23 cellular contexts compared by ENCODE assay signal in the genomic region with DNA sequence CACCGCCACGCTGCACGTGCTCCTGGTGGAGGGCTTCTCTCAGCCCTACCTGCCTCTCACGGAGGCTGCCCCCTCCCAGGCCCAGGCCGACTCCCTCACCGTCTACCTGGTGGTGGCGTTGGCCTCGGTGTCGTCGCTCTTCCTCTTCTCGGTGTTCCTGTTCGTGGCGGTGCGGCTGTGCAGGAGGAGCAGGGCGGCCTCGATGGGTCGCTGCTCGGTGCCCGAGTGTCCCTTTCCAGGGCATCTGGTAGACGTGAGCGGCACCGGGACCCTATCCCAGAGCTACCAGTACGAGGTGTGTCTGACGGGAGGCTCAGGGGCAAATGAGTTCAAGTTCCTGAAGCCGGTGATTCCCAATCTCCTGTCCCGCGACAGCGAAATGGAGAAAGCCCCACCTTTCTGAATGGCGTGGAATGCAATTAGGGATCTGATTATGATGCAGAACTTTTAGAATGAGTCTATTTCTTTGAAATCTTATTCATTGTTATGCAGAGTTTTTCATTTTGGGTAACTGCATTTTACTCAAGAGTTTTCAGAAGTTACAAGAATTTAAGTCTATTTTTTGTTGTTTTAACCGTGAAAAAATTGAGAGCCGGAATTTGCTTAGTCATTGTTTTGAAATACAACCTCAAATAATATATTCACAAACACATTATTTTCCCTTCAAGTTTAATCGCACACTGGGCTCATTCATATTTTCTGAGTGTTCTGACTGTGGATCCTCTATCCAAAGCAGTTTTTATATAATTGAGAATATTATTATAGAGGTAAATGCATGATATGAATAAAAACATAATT. TPM values are rescaled to one million over a fixed set of nuclear protein-coding genes. Genes with fewer than 3 reads are reported as not detected.
DNase-seq lines count a peak whose midpoint lies in the region; ATAC-seq, FAIRE-seq and TF ChIP-seq lines count a peak whose summit lies in the region.
"Had no signal": no experiment of that assay in that cellular context is flagged by ENCODE, and none has a peak within 500 bp of the region (broad histone marks: within the 10 kb centered on the region; RNA-seq: fewer than 3 reads in every experiment).

No MANE protein-coding gene starts in this region.

- TF ChIP-seq POLR2A in HepG2 (IDR thresholded peaks at IDR 0.05; ENCODE audit: insufficient read depth in 1 of 2, low read depth in 2 of 2, low read length in 2 of 2), result no peak
- TF ChIP-seq POLR2A in right lobe of liver (IDR thresholded peaks at IDR 0.05), result no peak

- no peak overlapping the region for H3K9ac ChIP-seq in HepG2 (ENCODE audit: insufficient read depth, low read depth, low read length)
- H3K9ac ChIP-seq: BLaER1 had no signal

- no peak overlapping the region for H3K27ac ChIP-seq in HepG2 (ENCODE audit: extremely low read length, insufficient read depth, low read length)
- no peak overlapping the region for H3K27ac ChIP-seq in right lobe of liver
- H3K27ac ChIP-seq: BLaER1, HL-60 had no signal

- H3K27ac Mint-ChIP-seq in activated CD4-positive, alpha-beta T cell treated with anti-CD3 and anti-CD28 coated beads, Interleukin-2, amount 10 ng/mL, durations not matched to agents 24 days and 14 days, result peak overlapping the region; percentile 44
- peak overlapping the region; percentile 42 for H3K27ac Mint-ChIP-seq in endothelial cell (ENCODE audit: unreplicated experiment)
- H3K27ac Mint-ChIP-seq: CD4-positive, CD25-positive, alpha-beta regulatory T cell had no signal

- no peak for TF ChIP-seq RAD21 in HepG2 (CRISPR knock-in tag; IDR thresholded peaks at IDR 0.05)

- no peak overlapping the region for H3K4me2 ChIP-seq in HepG2 (ENCODE audit: low read depth, low read length)
- H3K4me2 ChIP-seq: BLaER1 had no signal

- TF ChIP-seq CTCF in HepG2 (CRISPR knock-in tag; IDR thresholded peaks at IDR 0.05) (no peak), right lobe of liver (IDR thresholded peaks at IDR 0.05) (no peak), endothelial cell (IDR thresholded peaks at IDR 0.05; ENCODE audit: unreplicated experiment) (no peak)

- CTCF ChIA-PET in HepG2 (lab: Yijun Ruan, JAX; ENCODE audit: low intra/inter-chr PET ratio, low total read pairs), result no interaction called here

- TF ChIP-seq EP300 in HepG2 (IDR thresholded peaks at IDR 0.05; ENCODE audit: low read depth in 2 of 2, low read length in 2 of 2) (no peak), HepG2 (CRISPR knock-in tag; IDR thresholded peaks at IDR 0.05; ENCODE audit: borderline replicate concordance) (no peak)

- H3K27me3 ChIP-seq in HepG2 (ENCODE audit: control insufficient read depth in 1 of 2, insufficient read depth in 2 of 2, low read length in 2 of 2) (no peaks in the 10 kb centered on the region), right lobe of liver (no peaks in the 10 kb centered on the region)
- H3K27me3 ChIP-seq: BLaER1 had no signal

- WGBS in HepG2 (ENCODE audit: low lambda C conversion rate), result 69% methylated on average over 30 of the region's 32 CpGs
- 31% methylated on average over 13 of the region's 32 CpGs for WGBS in right lobe of liver (ENCODE audit: insufficient coverage, low coverage, low lambda C conversion rate, missing lambda C conversion rate)

- H3K4me3 ChIP-seq in HepG2 (replicated peaks in 1 of 3; ENCODE audit: insufficient read depth in 1 of 3, low read depth in 2 of 3, low read length in 3 of 3) (no peak overlapping the region), right lobe of liver (no peak overlapping the region)
- H3K4me3 ChIP-seq: BLaER1 had no signal

- H3K36me3 Mint-ChIP-seq in activated CD4-positive, alpha-beta T cell treated with anti-CD3 and anti-CD28 coated beads, Interleukin-2, amount 10 ng/mL, durations not matched to agents 24 days and 14 days (ENCODE audit: low read depth), result no peaks in the 10 kb centered on the region
- peaks cover 39% of the 10 kb centered on the region for H3K36me3 Mint-ChIP-seq in endothelial cell (ENCODE audit: low read depth, unreplicated experiment)
- H3K36me3 Mint-ChIP-seq: CD4-positive, CD25-positive, alpha-beta regulatory T cell had no signal

- FAIRE-seq in HepG2 (lab: Jason Lieb, UNC), result no peak
- FAIRE-seq: GM19239, RCC 7860 had no signal

- ATAC-seq in HepG2 (no peak), right lobe of liver (no peak), HG03139 (IDR thresholded peaks at IDR 0.05; ENCODE audit: unreplicated experiment) (no peak)
- ATAC-seq: HCT116 had no signal

- no peak overlapping the region for H3K4me3 Mint-ChIP-seq in activated CD4-positive, alpha-beta T cell treated with anti-CD3 and anti-CD28 coated beads, Interleukin-2, amount 10 ng/mL, durations not matched to agents 24 days and 14 days
- H3K4me3 Mint-ChIP-seq in endothelial cell (ENCODE audit: unreplicated experiment), result peak overlapping the region; percentile 78
- H3K4me3 Mint-ChIP-seq: CD4-positive, CD25-positive, alpha-beta regulatory T cell had no signal

- BruUV-seq in HepG2 (replicated peaks; lab: Mats Ljungman, UMichigan), result no TSS peak

- H3K27me3 Mint-ChIP-seq in activated CD4-positive, alpha-beta T cell treated with anti-CD3 and anti-CD28 coated beads, Interleukin-2, amount 10 ng/mL, durations not matched to agents 24 days and 14 days, result peaks cover 3% of the 10 kb centered on the region
- H3K27me3 Mint-ChIP-seq in endothelial cell (ENCODE audit: unreplicated experiment), result peaks cover 14% of the 10 kb centered on the region

- H3K9me3 ChIP-seq in HepG2 (ENCODE audit: low read length) (peaks cover 48% of the 10 kb centered on the region), right lobe of liver (peaks cover 0 to 13% (median 7%) of the 10 kb centered on the region in 4 donors)

- POLR2A ChIA-PET in HepG2 (lab: Yijun Ruan, JAX), result no interaction called here

- intact Hi-C loops in activated CD4-positive, alpha-beta T cell treated with anti-CD3 and anti-CD28 coated beads, Interleukin-2, amount 10 ng/mL, durations not matched to agents 24 days and 14 days (cut with micrococcal nuclease), result no loop called here
- intact Hi-C loops in HepG2 (cut with micrococcal nuclease; ENCODE audit: unreplicated experiment), result no loop called here
- intact Hi-C loops in right lobe of liver (cut with DNase I), result no loop called here

- no peaks in the 10 kb centered on the region for H3K4me1 ChIP-seq in HepG2 (ENCODE audit: insufficient read depth, low read length)
- no peaks in the 10 kb centered on the region for H3K4me1 ChIP-seq in right lobe of liver
- H3K4me1 ChIP-seq: BLaER1 had no signal

- no peaks in the 10 kb centered on the region for H3K4me1 Mint-ChIP-seq in activated CD4-positive, alpha-beta T cell treated with anti-CD3 and anti-CD28 coated beads, Interleukin-2, amount 10 ng/mL, durations not matched to agents 24 days and 14 days
- H3K4me1 Mint-ChIP-seq in endothelial cell (ENCODE audit: unreplicated experiment), result no peaks in the 10 kb centered on the region
- H3K4me1 Mint-ChIP-seq: CD4-positive, CD25-positive, alpha-beta regulatory T cell had no signal

- H3K36me3 ChIP-seq in HepG2 (replicated peaks in 1 of 2; ENCODE audit: control insufficient read depth in 1 of 2, insufficient read depth in 2 of 2, low read length in 2 of 2), result no peaks in the 10 kb centered on the region
- H3K36me3 ChIP-seq in right lobe of liver, result no peaks in the 10 kb centered on the region
- H3K36me3 ChIP-seq: BLaER1 had no signal

- peaks cover 19% of the 10 kb centered on the region for H3K9me3 Mint-ChIP-seq in activated CD4-positive, alpha-beta T cell treated with anti-CD3 and anti-CD28 coated beads, Interleukin-2, amount 10 ng/mL, durations not matched to agents 24 days and 14 days
- peaks cover 24% of the 10 kb centered on the region for H3K9me3 Mint-ChIP-seq in endothelial cell (ENCODE audit: unreplicated experiment)

- in situ Hi-C loops in HepG2 (cut with HindIII; ENCODE audit: extremely low pct_ligation_motif_present, low pct_unique_long_range_greater_than_20kb), result no loop called here

- no peak for DNase-seq in activated CD4-positive, alpha-beta T cell treated with anti-CD3 and anti-CD28 coated beads, Interleukin-2, amount 10 ng/mL, durations not matched to agents 24 days and 14 days
- no peak for DNase-seq in activated CD4-positive, alpha-beta T cell treated with anti-CD3 and anti-CD28 coated beads, Interleukin-2, amount 50 U/mL, for 1 hour
- no peak for DNase-seq in HepG2 (ENCODE audit: low spot score)
- DNase-seq in right lobe of liver, result no peak
- no peak for DNase-seq in endothelial cell (ENCODE audit: low spot score)
- DNase-seq in NCI-H1105 treated with DMSO at 0.1 percent for 48 hours (lab: John Stamatoyannopoulos, UW), result no peak
- DNase-seq: CD4-positive, CD25-positive, alpha-beta regulatory T cell; DMS153; DND-41; Kasumi-1; NCI-H1105; NCI-H146; NCI-H1930; NCI-H2107; NCI-H524; NCI-H748 treated with DMSO at 0.1 percent for 48 hours; SIG-M5 had no signal

- H4K20me1 ChIP-seq in HepG2 (ENCODE audit: insufficient read depth, low read length), result no peaks in the 10 kb centered on the region
- H4K20me1 ChIP-seq: BLaER1 had no signal

- H3K79me2 ChIP-seq in HepG2 (ENCODE audit: insufficient read depth, low read length), result no peaks in the 10 kb centered on the region

- H2AFZ ChIP-seq in HepG2 (ENCODE audit: low read length), result no peak overlapping the region

RNA-seq across cellular contexts. Expression of a gene that starts 8.5 kb away (rescaled TPM):
- total RNA-seq in activated CD4-positive, alpha-beta T cell treated with anti-CD3 and anti-CD28 coated beads, Interleukin-2, amount 10 ng/mL, durations not matched to agents 24 days and 14 days, result not detected in 2 replicates
- total RNA-seq in HepG2 (2016; rRNA removed; fragmentation: Illumina TruSeq; extraction: Trizol) (0.22 and 0.27 TPM in 2 replicates), right lobe of liver (under 1 TPM; 0.37 to 0.83 (median 0.63) TPM), endothelial cell (ENCODE audit: unreplicated experiment) (10.5 TPM)
- total RNA-seq in HepG2 (2016; cell fraction: cytosol; rRNA removed; fragmentation: Illumina TruSeq; extraction: Trizol; ENCODE audit: low read depth), result not detected in 2 replicates
- total RNA-seq in HepG2 (2016; cell fraction: insoluble cytoplasmic fraction; rRNA removed; fragmentation: Illumina TruSeq; extraction: Trizol), result 0.26 TPM in 1 of 2 replicates, not detected in the other
- total RNA-seq in HepG2 (2016; cell fraction: membrane; rRNA removed; fragmentation: Illumina TruSeq; extraction: Trizol), result not detected in 2 replicates
- total RNA-seq in HepG2 (2016; cell fraction: nucleus; rRNA removed; fragmentation: Illumina TruSeq; extraction: Trizol), result 0.44 and 0.47 TPM in 2 replicates
- 0.26 and 0.48 TPM in 2 replicates for polyA plus RNA-seq in HepG2 (2011; rRNA removed)
- 0.16 and 0.38 TPM in 2 replicates for polyA plus RNA-seq in HepG2 (2011; cell fraction: cytosol; rRNA removed)
- 1.6 and 2.2 TPM in 2 replicates for polyA plus RNA-seq in HepG2 (2011; cell fraction: nucleus; rRNA removed)
- polyA plus RNA-seq in HepG2 (2012), result 0.51 and 0.54 TPM in 2 replicates
- not detected in 2 replicates for polyA plus RNA-seq in HepG2 (2016; cell fraction: cytosol; fragmentation: Illumina TruSeq; extraction: Trizol; ENCODE audit: low read depth)
- polyA plus RNA-seq in HepG2 (2016; cell fraction: insoluble cytoplasmic fraction; fragmentation: Illumina TruSeq; extraction: Trizol; ENCODE audit: low read depth), result 0.05 and 0.19 TPM in 2 replicates
- not detected in 2 replicates for polyA plus RNA-seq in HepG2 (2016; cell fraction: membrane; fragmentation: Illumina TruSeq; extraction: Trizol; ENCODE audit: low read depth)
- 1.1 and 1.2 TPM in 2 replicates for polyA plus RNA-seq in HepG2 (2016; cell fraction: nucleus; fragmentation: Illumina TruSeq; extraction: Trizol; ENCODE audit: insufficient read depth, low read depth)
- polyA minus RNA-seq in HepG2 (2011; rRNA and poly(A)+ RNA removed; ENCODE audit: low replicate concordance), result 0.62 TPM in 1 of 2 replicates, not detected in the other
- polyA minus RNA-seq in HepG2 (2011; cell fraction: cytosol; rRNA and poly(A)+ RNA removed), result 0.10 TPM in 1 of 2 replicates, not detected in the other
- polyA minus RNA-seq in HepG2 (2011; cell fraction: nucleus; rRNA and poly(A)+ RNA removed), result 1.7 and 1.9 TPM in 2 replicates
- total RNA-seq: CD4-positive, CD25-positive, alpha-beta regulatory T cell had no signal
- polyA plus RNA-seq: CD4-positive, CD25-positive, alpha-beta regulatory T cell had no signal

RNA-seq across cellular contexts. Expression of a gene that starts 13.6 kb away (rescaled TPM):
- not detected in 2 replicates for total RNA-seq in activated CD4-positive, alpha-beta T cell treated with anti-CD3 and anti-CD28 coated beads, Interleukin-2, amount 10 ng/mL, durations not matched to agents 24 days and 14 days
- total RNA-seq in HepG2 (2016; rRNA removed; fragmentation: Illumina TruSeq; extraction: Trizol) (0.32 and 0.40 TPM in 2 replicates), right lobe of liver (1 to 10 TPM in 1 of 6 experiments, under 1 TPM in 5; 0.44 to 1.0 (median 0.86) TPM), endothelial cell (ENCODE audit: unreplicated experiment) (8.4 TPM)
- not detected in 2 replicates for total RNA-seq in HepG2 (2016; cell fraction: cytosol; rRNA removed; fragmentation: Illumina TruSeq; extraction: Trizol; ENCODE audit: low read depth)
- total RNA-seq in HepG2 (2016; cell fraction: insoluble cytoplasmic fraction; rRNA removed; fragmentation: Illumina TruSeq; extraction: Trizol), result 0.13 and 0.30 TPM in 2 replicates
- 0.06 and 0.07 TPM in 2 replicates for total RNA-seq in HepG2 (2016; cell fraction: membrane; rRNA removed; fragmentation: Illumina TruSeq; extraction: Trizol)
- 1.1 and 1.2 TPM in 2 replicates for total RNA-seq in HepG2 (2016; cell fraction: nucleus; rRNA removed; fragmentation: Illumina TruSeq; extraction: Trizol)
- polyA plus RNA-seq in HepG2 (2011; rRNA removed), result 0.37 and 0.73 TPM in 2 replicates
- polyA plus RNA-seq in HepG2 (2011; cell fraction: cytosol; rRNA removed), result 0.33 and 0.40 TPM in 2 replicates
- polyA plus RNA-seq in HepG2 (2011; cell fraction: nucleus; rRNA removed), result 1.5 and 1.9 TPM in 2 replicates
- 0.46 and 0.55 TPM in 2 replicates for polyA plus RNA-seq in HepG2 (2012)
- polyA plus RNA-seq in HepG2 (2016; cell fraction: cytosol; fragmentation: Illumina TruSeq; extraction: Trizol; ENCODE audit: low read depth), result not detected in 2 replicates
- 0.20 and 0.26 TPM in 2 replicates for polyA plus RNA-seq in HepG2 (2016; cell fraction: insoluble cytoplasmic fraction; fragmentation: Illumina TruSeq; extraction: Trizol; ENCODE audit: low read depth)
- polyA plus RNA-seq in HepG2 (2016; cell fraction: membrane; fragmentation: Illumina TruSeq; extraction: Trizol; ENCODE audit: low read depth), result not detected in 2 replicates
- polyA plus RNA-seq in HepG2 (2016; cell fraction: nucleus; fragmentation: Illumina TruSeq; extraction: Trizol; ENCODE audit: insufficient read depth, low read depth), result 2.0 and 2.3 TPM in 2 replicates
- 0.02 and 0.62 TPM in 2 replicates for polyA minus RNA-seq in HepG2 (2011; rRNA and poly(A)+ RNA removed; ENCODE audit: low replicate concordance)
- polyA minus RNA-seq in HepG2 (2011; cell fraction: cytosol; rRNA and poly(A)+ RNA removed), result 0.26 and 0.40 TPM in 2 replicates
- 0.64 and 0.75 TPM in 2 replicates for polyA minus RNA-seq in HepG2 (2011; cell fraction: nucleus; rRNA and poly(A)+ RNA removed)
- total RNA-seq: CD4-positive, CD25-positive, alpha-beta regulatory T cell had no signal
- polyA plus RNA-seq: CD4-positive, CD25-positive, alpha-beta regulatory T cell had no signal

RNA-seq across cellular contexts. Expression of a gene that starts 23.0 kb away (rescaled TPM):
- 0.05 TPM in 1 of 2 replicates, not detected in the other for total RNA-seq in activated CD4-positive, alpha-beta T cell treated with anti-CD3 and anti-CD28 coated beads, Interleukin-2, amount 10 ng/mL, durations not matched to agents 24 days and 14 days
- 0.52 and 0.80 TPM in 2 replicates for total RNA-seq in HepG2 (2016; rRNA removed; fragmentation: Illumina TruSeq; extraction: Trizol)
- not detected in 2 replicates for total RNA-seq in HepG2 (2016; cell fraction: cytosol; rRNA removed; fragmentation: Illumina TruSeq; extraction: Trizol; ENCODE audit: low read depth)
- total RNA-seq in HepG2 (2016; cell fraction: insoluble cytoplasmic fraction; rRNA removed; fragmentation: Illumina TruSeq; extraction: Trizol), result 0.25 and 0.50 TPM in 2 replicates
- 0.10 and 0.15 TPM in 2 replicates for total RNA-seq in HepG2 (2016; cell fraction: membrane; rRNA removed; fragmentation: Illumina TruSeq; extraction: Trizol)
- total RNA-seq in HepG2 (2016; cell fraction: nucleus; rRNA removed; fragmentation: Illumina TruSeq; extraction: Trizol), result 1.3 and 1.8 TPM in 2 replicates
- 0.57 and 0.63 TPM in 2 replicates for polyA plus RNA-seq in HepG2 (2011; rRNA removed)
- polyA plus RNA-seq in HepG2 (2011; cell fraction: cytosol; rRNA removed), result 0.46 and 0.47 TPM in 2 replicates
- polyA plus RNA-seq in HepG2 (2011; cell fraction: nucleus; rRNA removed), result 0.92 and 1.1 TPM in 2 replicates
- 0.71 and 0.89 TPM in 2 replicates for polyA plus RNA-seq in HepG2 (2012)
- polyA plus RNA-seq in HepG2 (2016; cell fraction: cytosol; fragmentation: Illumina TruSeq; extraction: Trizol; ENCODE audit: low read depth), result 0.06 TPM in 1 of 2 replicates, not detected in the other
- polyA plus RNA-seq in HepG2 (2016; cell fraction: insoluble cytoplasmic fraction; fragmentation: Illumina TruSeq; extraction: Trizol; ENCODE audit: low read depth), result 0.24 and 0.40 TPM in 2 replicates
- polyA plus RNA-seq in HepG2 (2016; cell fraction: membrane; fragmentation: Illumina TruSeq; extraction: Trizol; ENCODE audit: low read depth), result 0.07 TPM in 2 replicates
- polyA plus RNA-seq in HepG2 (2016; cell fraction: nucleus; fragmentation: Illumina TruSeq; extraction: Trizol; ENCODE audit: insufficient read depth, low read depth), result 1.5 and 1.9 TPM in 2 replicates
- 0.05 and 1.1 TPM in 2 replicates for polyA minus RNA-seq in HepG2 (2011; rRNA and poly(A)+ RNA removed; ENCODE audit: low replicate concordance)
- 0.35 and 0.79 TPM in 2 replicates for polyA minus RNA-seq in HepG2 (2011; cell fraction: cytosol; rRNA and poly(A)+ RNA removed)
- polyA minus RNA-seq in HepG2 (2011; cell fraction: nucleus; rRNA and poly(A)+ RNA removed), result 0.90 and 1.6 TPM in 2 replicates
- under 1 TPM; 0.25 to 1.00 (median 0.49) TPM for total RNA-seq in right lobe of liver
- total RNA-seq in endothelial cell (ENCODE audit: unreplicated experiment), result 7.1 TPM
- total RNA-seq: CD4-positive, CD25-positive, alpha-beta regulatory T cell had no signal

RNA-seq across cellular contexts. Expression of a gene that starts 28.2 kb away (rescaled TPM):
- not detected in 2 replicates for total RNA-seq in activated CD4-positive, alpha-beta T cell treated with anti-CD3 and anti-CD28 coated beads, Interleukin-2, amount 10 ng/mL, durations not matched to agents 24 days and 14 days
- total RNA-seq in HepG2 (2016; rRNA removed; fragmentation: Illumina TruSeq; extraction: Trizol), result 0.04 TPM in 1 of 2 replicates, not detected in the other
- total RNA-seq in HepG2 (2016; cell fraction: cytosol; rRNA removed; fragmentation: Illumina TruSeq; extraction: Trizol; ENCODE audit: low read depth), result not detected in 2 replicates
- total RNA-seq in HepG2 (2016; cell fraction: insoluble cytoplasmic fraction; rRNA removed; fragmentation: Illumina TruSeq; extraction: Trizol), result 0.04 TPM in 1 of 2 replicates, not detected in the other
- not detected in 2 replicates for total RNA-seq in HepG2 (2016; cell fraction: membrane; rRNA removed; fragmentation: Illumina TruSeq; extraction: Trizol)
- total RNA-seq in HepG2 (2016; cell fraction: nucleus; rRNA removed; fragmentation: Illumina TruSeq; extraction: Trizol), result 0.09 TPM in 1 of 2 replicates, not detected in the other
- 0.03 TPM in 2 replicates for polyA plus RNA-seq in HepG2 (2011; rRNA removed)
- polyA plus RNA-seq in HepG2 (2011; cell fraction: cytosol; rRNA removed), result 0.04 TPM in 1 of 2 replicates, not detected in the other
- polyA plus RNA-seq in HepG2 (2011; cell fraction: nucleus; rRNA removed), result 0.05 and 0.16 TPM in 2 replicates
- polyA plus RNA-seq in HepG2 (2012), result 0.08 and 0.09 TPM in 2 replicates
- not detected in 2 replicates for polyA plus RNA-seq in HepG2 (2016; cell fraction: cytosol; fragmentation: Illumina TruSeq; extraction: Trizol; ENCODE audit: low read depth)
- polyA plus RNA-seq in HepG2 (2016; cell fraction: insoluble cytoplasmic fraction; fragmentation: Illumina TruSeq; extraction: Trizol; ENCODE audit: low read depth), result not detected in 2 replicates
- not detected in 2 replicates for polyA plus RNA-seq in HepG2 (2016; cell fraction: membrane; fragmentation: Illumina TruSeq; extraction: Trizol; ENCODE audit: low read depth)
- 0.19 TPM in 1 of 2 replicates, not detected in the other for polyA plus RNA-seq in HepG2 (2016; cell fraction: nucleus; fragmentation: Illumina TruSeq; extraction: Trizol; ENCODE audit: insufficient read depth, low read depth)
- polyA minus RNA-seq in HepG2 (2011; rRNA and poly(A)+ RNA removed; ENCODE audit: low replicate concordance), result 0.28 TPM in 1 of 2 replicates, not detected in the other
- polyA minus RNA-seq in HepG2 (2011; cell fraction: cytosol; rRNA and poly(A)+ RNA removed), result not detected in 2 replicates
- polyA minus RNA-seq in HepG2 (2011; cell fraction: nucleus; rRNA and poly(A)+ RNA removed), result 0.13 and 0.25 TPM in 2 replicates
- 1 to 10 TPM in 1 of 6 experiments, under 1 TPM in 4, not detected in 1; 0.27 to 1.1 (median 0.33) TPM for total RNA-seq in right lobe of liver
- total RNA-seq in endothelial cell (ENCODE audit: unreplicated experiment), result 8.4 TPM
- total RNA-seq: CD4-positive, CD25-positive, alpha-beta regulatory T cell had no signal
- polyA plus RNA-seq: CD4-positive, CD25-positive, alpha-beta regulatory T cell had no signal

RNA-seq across cellular contexts. Expression of a gene that starts 37.3 kb away (rescaled TPM):
- not detected in 2 replicates for total RNA-seq in activated CD4-positive, alpha-beta T cell treated with anti-CD3 and anti-CD28 coated beads, Interleukin-2, amount 10 ng/mL, durations not matched to agents 24 days and 14 days
- 0.07 TPM in 1 of 2 replicates, not detected in the other for total RNA-seq in HepG2 (2016; rRNA removed; fragmentation: Illumina TruSeq; extraction: Trizol)
- not detected in 2 replicates for total RNA-seq in HepG2 (2016; cell fraction: cytosol; rRNA removed; fragmentation: Illumina TruSeq; extraction: Trizol; ENCODE audit: low read depth)
- total RNA-seq in HepG2 (2016; cell fraction: insoluble cytoplasmic fraction; rRNA removed; fragmentation: Illumina TruSeq; extraction: Trizol), result 0.02 TPM in 1 of 2 replicates, not detected in the other
- not detected in 2 replicates for total RNA-seq in HepG2 (2016; cell fraction: membrane; rRNA removed; fragmentation: Illumina TruSeq; extraction: Trizol)
- total RNA-seq in HepG2 (2016; cell fraction: nucleus; rRNA removed; fragmentation: Illumina TruSeq; extraction: Trizol), result not detected in 2 replicates
- not detected in 2 replicates for polyA plus RNA-seq in HepG2 (2011; rRNA removed)
- polyA plus RNA-seq in HepG2 (2011; cell fraction: cytosol; rRNA removed), result 0.03 and 0.05 TPM in 2 replicates
- polyA plus RNA-seq in HepG2 (2011; cell fraction: nucleus; rRNA removed), result 0.03 and 0.06 TPM in 2 replicates
- polyA plus RNA-seq in HepG2 (2012), result 0.04 and 0.05 TPM in 2 replicates
- not detected in 2 replicates for polyA plus RNA-seq in HepG2 (2016; cell fraction: cytosol; fragmentation: Illumina TruSeq; extraction: Trizol; ENCODE audit: low read depth)
- not detected in 2 replicates for polyA plus RNA-seq in HepG2 (2016; cell fraction: insoluble cytoplasmic fraction; fragmentation: Illumina TruSeq; extraction: Trizol; ENCODE audit: low read depth)
- polyA plus RNA-seq in HepG2 (2016; cell fraction: membrane; fragmentation: Illumina TruSeq; extraction: Trizol; ENCODE audit: low read depth), result not detected in 2 replicates
- polyA plus RNA-seq in HepG2 (2016; cell fraction: nucleus; fragmentation: Illumina TruSeq; extraction: Trizol; ENCODE audit: insufficient read depth, low read depth), result not detected in 2 replicates
- polyA minus RNA-seq in HepG2 (2011; rRNA and poly(A)+ RNA removed; ENCODE audit: low replicate concordance), result 0.20 TPM in 1 of 2 replicates, not detected in the other
- polyA minus RNA-seq in HepG2 (2011; cell fraction: cytosol; rRNA and poly(A)+ RNA removed), result not detected in 2 replicates
- polyA minus RNA-seq in HepG2 (2011; cell fraction: nucleus; rRNA and poly(A)+ RNA removed), result 0.37 and 0.39 TPM in 2 replicates
- total RNA-seq in right lobe of liver, result under 1 TPM in 5 of 6 experiments, not detected in 1; 0.06 to 0.44 (median 0.19) TPM
- 6.4 TPM for total RNA-seq in endothelial cell (ENCODE audit: unreplicated experiment)
- total RNA-seq: CD4-positive, CD25-positive, alpha-beta regulatory T cell had no signal
- polyA plus RNA-seq: CD4-positive, CD25-positive, alpha-beta regulatory T cell had no signal
